In genomic region chr11:122748968-122749687, GRCh38 we compare ENCODE assay signal across 8 cellular contexts.
A peak's percentile ranks its signal among the peaks of the same experiment; 100 is the strongest.
DNase-seq lines count a peak whose midpoint lies in the region; ATAC-seq and TF ChIP-seq lines count a peak whose summit lies in the region.

No MANE protein-coding gene starts in this region.

- H3K36me3 ChIP-seq in adipocyte (ENCODE audit: control insufficient read depth, insufficient read depth, low read length, severe bottlenecking) (no peaks in the 10 kb centered on the region), lower lobe of right lung (no peaks in the 10 kb centered on the region), testis (ENCODE audit: low read depth, missing control alignments) (no peaks in the 10 kb centered on the region)

- WGBS in testis, 2 donors: 44 to 50% methylated on average over 6 of the region's 6 CpGs

- H3K27me3 ChIP-seq in adipocyte (replicated peaks; ENCODE audit: control insufficient read depth, insufficient read depth, low read length) (no peaks in the 10 kb centered on the region), lower lobe of right lung (ENCODE audit: low read depth) (no peaks in the 10 kb centered on the region), testis (no peaks in the 10 kb centered on the region)

- H3K9me3 ChIP-seq in adipocyte (ENCODE audit: control insufficient read depth, low read length) (no peaks in the 10 kb centered on the region), lower lobe of right lung (no peaks in the 10 kb centered on the region), testis (no peaks in the 10 kb centered on the region)

- H3K4me1 ChIP-seq in adipocyte (ENCODE audit: control insufficient read depth, insufficient read depth, low read length) (peaks cover 33% of the 10 kb centered on the region), lower lobe of right lung (peaks cover 40% of the 10 kb centered on the region), testis (peaks cover 33% of the 10 kb centered on the region)

- TF ChIP-seq POLR2A in testis (IDR thresholded peaks at IDR 0.05): no peak

- H3K27ac ChIP-seq in lower lobe of right lung (peak overlapping the region; percentile 3), testis (peak overlapping the region in 1 of 2 donors; percentile 19)

- H3K9ac ChIP-seq in adipocyte (ENCODE audit: low read length): no peak overlapping the region

- intact Hi-C loops in lower lobe of right lung (cut with DNase I): no loop called here
- intact Hi-C loops in testis (cut with DNase I; ENCODE audit: low total_unique reads): no loop called here

- TF ChIP-seq CTCF in lower lobe of right lung (IDR thresholded peaks at IDR 0.05) (no peak), testis (IDR thresholded peaks at IDR 0.05) (no peak)

- H3K4me3 ChIP-seq in adipocyte (ENCODE audit: low read length): peak overlapping the region; percentile 5
- no peak overlapping the region for H3K4me3 ChIP-seq in lower lobe of right lung
- no peak overlapping the region for H3K4me3 ChIP-seq in testis

- peak; percentile 72 for DNase-seq in activated CD8-positive, alpha-beta memory T cell treated with anti-CD3 and anti-CD28 coated beads for 24 hours
- DNase-seq in activated CD8-positive, alpha-beta memory T cell treated with anti-CD3 and anti-CD28 coated beads, Interleukin-2, amount 50 U/mL, for 48 hours: no peak
- peak; percentile 74 for DNase-seq in adipocyte (ENCODE audit: low read depth)
- DNase-seq in lower lobe of right lung: no peak
- peak; percentile 44 for DNase-seq in testis
- no peak for DNase-seq in NCI-H1694 (lab: John Stamatoyannopoulos, UW)

- ATAC-seq in HG02981 (IDR thresholded peaks at IDR 0.05; ENCODE audit: unreplicated experiment): peak; percentile 88
- peak; percentile 79 to 87 for ATAC-seq in lower lobe of right lung

TF ChIP-seq in PFSK-1, 5 proteins besides CTCF, POLR2A, EP300 and RAD21:
- TF ChIP-seq REST (IDR thresholded peaks at IDR 0.05; ENCODE audit: insufficient read depth in 1 of 2, low read depth in 2 of 2, low read length in 2 of 2): no peak
- no peak for TF ChIP-seq FOXP2 (optimal IDR thresholded peaks at IDR 0.05; ENCODE audit: borderline replicate concordance, extremely low read depth, extremely low read length, insufficient read depth)
- peak; percentile 51; the same call in 1 of the 2 replicates for TF ChIP-seq POLR2AphosphoS5 (IDR thresholded peaks at IDR 0.05; ENCODE audit: low read depth, low read length)
- TF ChIP-seq SIN3A (IDR thresholded peaks at IDR 0.05; ENCODE audit: borderline replicate concordance, insufficient read depth, low read length): peak; percentile 29; the same call in 1 of the 2 replicates
- TF ChIP-seq TAF1 (IDR thresholded peaks at IDR 0.05; ENCODE audit: borderline replicate concordance, insufficient read depth, low read length): no peak

Comparison
In these comparisons a context has a peak if more than half of its experiments do, and no peak if none do; other contexts are left out.
1. DNase-seq: peak in activated CD8-positive, alpha-beta memory T cell treated with anti-CD3 and anti-CD28 coated beads for 24 hours (single experiment), adipocyte (single experiment) and testis (single experiment); none in activated CD8-positive, alpha-beta memory T cell treated with anti-CD3 and anti-CD28 coated beads, Interleukin-2, amount 50 U/mL, for 48 hours (single experiment), lower lobe of right lung (single experiment) and NCI-H1694 (single experiment).